In genomic region chrX:154024271-154024670, GRCh38 we compare ENCODE assay signal across 19 cellular contexts. TPM values are rescaled to one million over a fixed set of nuclear protein-coding genes. Genes with fewer than 3 reads are reported as not detected.
A peak's percentile ranks its signal among the peaks of the same experiment; 100 is the strongest.
DNase-seq lines count a peak whose midpoint lies in the region; ATAC-seq and TF ChIP-seq lines count a peak whose summit lies in the region.
"Had no signal": no experiment of that assay in that cellular context is flagged by ENCODE, and none has a peak within 500 bp of the region (broad histone marks: within the 10 kb centered on the region; RNA-seq: fewer than 3 reads in every experiment).

No MANE protein-coding gene starts in this region.

- peak overlapping the region; percentile 72 for H3K27ac Mint-ChIP-seq in nephron progenitor cell
- H3K27ac Mint-ChIP-seq: B cell; CD4-positive, alpha-beta T cell had no signal

- H2AFZ ChIP-seq in SK-N-SH (ENCODE audit: low read depth): no peak overlapping the region

- peak overlapping the region; percentile 86 for H3K27ac ChIP-seq in cardiac muscle cell
- H3K27ac ChIP-seq in sigmoid colon: no peak overlapping the region
- no peak overlapping the region for H3K27ac ChIP-seq in SK-N-SH (ENCODE audit: low read depth in 2 of 2, low read length in 1 of 2)
- H3K27ac ChIP-seq: 22Rv1, A549, C4-2B had no signal

- H3K9me2 ChIP-seq in SK-N-SH: no peaks in the 10 kb centered on the region

- no peak for TF ChIP-seq POLR2A in sigmoid colon (IDR thresholded peaks at IDR 0.05)
- no peak for TF ChIP-seq POLR2A in erythroblast (IDR thresholded peaks at IDR 0.05; ENCODE audit: low read length)

- no peaks in the 10 kb centered on the region for H3K27me3 Mint-ChIP-seq in nephron progenitor cell (ENCODE audit: low read depth, poor library complexity)
- H3K27me3 Mint-ChIP-seq: B cell; CD4-positive, alpha-beta T cell had no signal

- POLR2A ChIA-PET in SK-N-SH (lab: Yijun Ruan, JAX): no interaction called here

- H4K20me1 ChIP-seq in SK-N-SH (ENCODE audit: insufficient read depth): no peaks in the 10 kb centered on the region

- peaks cover 50% of the 10 kb centered on the region for H3K4me1 ChIP-seq in cardiac muscle cell (ENCODE audit: low read depth)
- peaks cover 0 to 15% (median 8%) of the 10 kb centered on the region in 4 donors for H3K4me1 ChIP-seq in sigmoid colon
- peaks cover 0 to 17% of the 10 kb centered on the region in 2 experiments; a peak in 1 of 4 replicates for H3K4me1 ChIP-seq in SK-N-SH (ENCODE audit: control insufficient read depth in 1 of 2, insufficient read depth in 2 of 2, low read depth in 1 of 2, low read length in 1 of 2)
- H3K4me1 ChIP-seq: Caco-2 had no signal

- TF ChIP-seq CTCF in cardiac muscle cell (IDR thresholded peaks at IDR 0.05; ENCODE audit: low read depth, low read length) (no peak), nephron progenitor cell (IDR thresholded peaks at IDR 0.05) (no peak), sigmoid colon (IDR thresholded peaks at IDR 0.05) (no peak), SK-N-SH (IDR thresholded peaks at IDR 0.05) (no peak)

- intact Hi-C loops in left cardiac atrium (cut with DNase I) (no loop called here), sigmoid colon (cut with DNase I) (no loop called here)

- H3K4me2 ChIP-seq in SK-N-SH: no peak overlapping the region
- H3K4me2 ChIP-seq: A549 had no signal

- WGBS in sigmoid colon, 2 donors: 95 to 96% methylated on average over 15 of the region's 15 CpGs
- WGBS in SK-N-SH (ENCODE audit: low lambda C conversion rate): 51% methylated on average over 3 of the region's 15 CpGs

- no peak for TF ChIP-seq EP300 in sigmoid colon (IDR thresholded peaks at IDR 0.05)
- no peak for TF ChIP-seq EP300 in SK-N-SH (IDR thresholded peaks at IDR 0.05; ENCODE audit: borderline replicate concordance in 1 of 2, low read depth in 1 of 2, low read length in 1 of 2)

- DNase-seq in cardiac muscle cell (ENCODE audit: low read depth in 1 of 2, low spot score in 1 of 2) (no peak), left cardiac atrium (no peak), H7 (peak; percentile 30), nephron progenitor cell (no peak), sigmoid colon (peak; percentile 50), SK-N-SH (no peak), erythroblast (lab: John Stamatoyannopoulos, UW) (no peak)
- DNase-seq: AML-193; Caco-2; Calu3; CD4-positive, alpha-beta T cell; CD8-positive, alpha-beta T cell; DMS79 treated with DMSO at 0.1 percent for 48 hours; GF-D8 had no signal

- H3K36me3 ChIP-seq in cardiac muscle cell (no peaks in the 10 kb centered on the region), H7 (replicated peaks; ENCODE audit: control insufficient read depth, insufficient read depth, low read length) (0 out of 2 replicates have a peak, but pooled peaks cover 2% of the 10 kb centered on the region), sigmoid colon (peaks cover 0 to 9% (median 0%) of the 10 kb centered on the region in 4 donors), SK-N-SH (replicated peaks in 1 of 2; ENCODE audit: control insufficient read depth in 1 of 2, insufficient read depth in 2 of 2, low read length in 1 of 2) (no peaks in the 10 kb centered on the region)

- H3K4me1 Mint-ChIP-seq in nephron progenitor cell: peaks cover 62% of the 10 kb centered on the region

- H3F3A ChIP-seq in SK-N-SH (replicated peaks; ENCODE audit: insufficient read depth): peaks cover 7% of the 10 kb centered on the region

- H3K9me3 Mint-ChIP-seq in nephron progenitor cell: peaks cover 69% of the 10 kb centered on the region
- H3K9me3 Mint-ChIP-seq: CD4-positive, alpha-beta T cell; CD8-positive, alpha-beta T cell had no signal

- H3K27me3 ChIP-seq in cardiac muscle cell: no peaks in the 10 kb centered on the region
- H3K27me3 ChIP-seq in H7 (ENCODE audit: control insufficient read depth, insufficient read depth, low read length): no peaks in the 10 kb centered on the region
- H3K27me3 ChIP-seq in sigmoid colon: no peaks in the 10 kb centered on the region
- peaks cover 56% of the 10 kb centered on the region for H3K27me3 ChIP-seq in SK-N-SH (ENCODE audit: insufficient read depth)

- H3K4me3 ChIP-seq in cardiac muscle cell (no peak overlapping the region), H7 (ENCODE audit: insufficient read depth, low read depth, low read length) (no peak overlapping the region), sigmoid colon (no peak overlapping the region), SK-N-SH (ENCODE audit: low read depth in 2 of 2, low read length in 1 of 2) (no peak overlapping the region)
- H3K4me3 ChIP-seq: A549; BLaER1 treated with 17β-estradiol and CSF1 and Interleukin-3, amounts not matched to agents 10 nM and 100 nM had no signal

- no peak for ATAC-seq in left cardiac atrium
- ATAC-seq: A549; CD8-positive, alpha-beta T cell had no signal

- CTCF ChIA-PET in SK-N-SH (lab: Yijun Ruan, JAX): interaction anchor here (12.4 kb wide), 1 partner anchor 11 kb away, joined by 94 read pairs; no protein-coding TSS in a partner anchor

- no peak overlapping the region for H3K4me3 Mint-ChIP-seq in nephron progenitor cell
- H3K4me3 Mint-ChIP-seq: B cell; CD4-positive, alpha-beta T cell; CD8-positive, alpha-beta T cell had no signal

- peaks cover 2% of the 10 kb centered on the region; the same call in 1 of the 2 replicates for H3K79me2 ChIP-seq in SK-N-SH (ENCODE audit: insufficient read depth)

- H3K9ac ChIP-seq in SK-N-SH: no peak overlapping the region

- no peaks in the 10 kb centered on the region for H3K9me3 ChIP-seq in cardiac muscle cell (ENCODE audit: low read depth)
- no peaks in the 10 kb centered on the region for H3K9me3 ChIP-seq in sigmoid colon
- no peaks in the 10 kb centered on the region for H3K9me3 ChIP-seq in SK-N-SH
- H3K9me3 ChIP-seq: A549, Caco-2 had no signal

- H3K36me3 Mint-ChIP-seq in nephron progenitor cell (ENCODE audit: low read depth): peaks cover 12% of the 10 kb centered on the region

- TF ChIP-seq RAD21 in SK-N-SH (IDR thresholded peaks at IDR 0.05; ENCODE audit: low read length): no peak

TF ChIP-seq in SK-N-SH, 30 proteins besides CTCF, POLR2A, EP300 and RAD21:
- TF ChIP-seq IRF3 (IDR thresholded peaks at IDR 0.05; ENCODE audit: low read depth, low read length) (no peak), USF1 (IDR thresholded peaks at IDR 0.05; ENCODE audit: borderline replicate concordance, low read depth) (no peak)

RNA-seq across cellular contexts. Expression of gene IRAK1, which starts 4.6 kb away (rescaled TPM):
- total RNA-seq in cardiac muscle cell: 22.7 and 27.3 TPM in 2 replicates
- 31.1 and 31.7 TPM in 2 replicates for polyA plus RNA-seq in cardiac muscle cell
- total RNA-seq in left cardiac atrium: 10 to 100 TPM; 47.2 to 58.6 TPM
- 34.4 and 44.6 TPM in 2 replicates for total RNA-seq in H7 (2014; rRNA removed; shearing (Covaris generic))
- 10 to 100 TPM; 26.8 to 41.7 (median 37.3) TPM for total RNA-seq in sigmoid colon
- 100 to 1,000 TPM in 1 of 3 donors, 10 to 100 TPM in 2; 67.7 to 103 (median 70.3) TPM for polyA plus RNA-seq in sigmoid colon
- 66.1 and 68.5 TPM in 2 replicates for polyA plus RNA-seq in SK-N-SH (2012; rRNA removed)
- 41.1 and 61.6 TPM in 2 replicates for polyA plus RNA-seq in SK-N-SH (2012; cell fraction: cytosol; rRNA removed)
- 108 and 160 TPM in 2 replicates for polyA plus RNA-seq in SK-N-SH (2012; cell fraction: nucleus; rRNA removed)

RNA-seq across cellular contexts. Expression of gene TMEM187, which starts 51.7 kb away (rescaled TPM):
- total RNA-seq in cardiac muscle cell (12.9 and 13.4 TPM in 2 replicates), left cardiac atrium (1 to 10 TPM; 7.7 to 9.2 TPM), sigmoid colon (1 to 10 TPM; 3.5 to 8.6 (median 4.4) TPM)
- polyA plus RNA-seq in cardiac muscle cell (12.9 and 14.6 TPM in 2 replicates), sigmoid colon (1 to 10 TPM; 3.6 to 9.3 (median 3.7) TPM), SK-N-SH (2012; rRNA removed) (9.4 and 10.9 TPM in 2 replicates)
- total RNA-seq in H7 (2014; rRNA removed; shearing (Covaris generic)): 8.8 and 9.5 TPM in 2 replicates
- polyA plus RNA-seq in SK-N-SH (2012; cell fraction: cytosol; rRNA removed): 4.6 and 6.8 TPM in 2 replicates
- polyA plus RNA-seq in SK-N-SH (2012; cell fraction: nucleus; rRNA removed): 7.8 and 9.4 TPM in 2 replicates

RNA-seq across cellular contexts. Expression of gene HCFC1, which starts 52.7 kb away (rescaled TPM):
- total RNA-seq in cardiac muscle cell (72.7 and 85.6 TPM in 2 replicates), left cardiac atrium (10 to 100 TPM; 30.4 to 35.7 TPM), sigmoid colon (10 to 100 TPM; 23.5 to 57.3 (median 30.2) TPM)
- polyA plus RNA-seq in cardiac muscle cell (21.5 and 30.1 TPM in 2 replicates), sigmoid colon (10 to 100 TPM in 1 of 3 donors, 1 to 10 TPM in 2; 7.4 to 34.4 (median 8.4) TPM), SK-N-SH (2012; rRNA removed) (4.7 and 9.5 TPM in 2 replicates)
- 64.9 and 70.0 TPM in 2 replicates for total RNA-seq in H7 (2014; rRNA removed; shearing (Covaris generic))
- polyA plus RNA-seq in SK-N-SH (2012; cell fraction: cytosol; rRNA removed): 5.9 and 8.1 TPM in 2 replicates
- polyA plus RNA-seq in SK-N-SH (2012; cell fraction: nucleus; rRNA removed): 27.0 and 39.1 TPM in 2 replicates

Comparison
In these comparisons a context has a peak if more than half of its experiments do, and no peak if none do; other contexts are left out.
1. DNase-seq: peak in H7 (single experiment) and sigmoid colon (single experiment); none in cardiac muscle cell (0 of 2), left cardiac atrium (single experiment), nephron progenitor cell (single experiment), SK-N-SH (single experiment) and erythroblast (0 of 2).